ENCODE assay signal across 1 cellular context in the genomic region with DNA sequence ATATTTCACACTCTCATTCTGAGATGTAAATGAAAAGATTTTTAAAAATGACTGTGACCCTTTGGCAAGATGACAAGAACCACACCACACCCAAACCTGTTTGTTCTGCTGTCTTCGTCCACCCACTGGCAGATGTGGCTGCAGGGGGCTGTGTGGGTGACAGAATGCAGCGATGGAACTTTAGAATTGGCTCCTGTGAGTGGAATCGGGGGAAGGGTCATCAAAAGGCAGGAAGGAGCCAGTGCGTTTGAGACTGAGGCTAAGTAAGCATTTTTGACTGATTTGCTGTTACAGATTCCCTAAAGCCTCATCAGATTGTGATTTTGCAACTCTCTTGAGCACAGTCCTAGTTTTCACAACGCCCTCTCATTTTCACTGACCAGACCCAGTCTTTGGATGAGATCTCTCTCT.
TF ChIP-seq lines count a peak whose summit lies in the region.

No MANE protein-coding gene starts in this region.

TF ChIP-seq in GM12878, 131 proteins besides CTCF, POLR2A, EP300 and RAD21 (continued from another document):
- TF ChIP-seq, protein P1, sequence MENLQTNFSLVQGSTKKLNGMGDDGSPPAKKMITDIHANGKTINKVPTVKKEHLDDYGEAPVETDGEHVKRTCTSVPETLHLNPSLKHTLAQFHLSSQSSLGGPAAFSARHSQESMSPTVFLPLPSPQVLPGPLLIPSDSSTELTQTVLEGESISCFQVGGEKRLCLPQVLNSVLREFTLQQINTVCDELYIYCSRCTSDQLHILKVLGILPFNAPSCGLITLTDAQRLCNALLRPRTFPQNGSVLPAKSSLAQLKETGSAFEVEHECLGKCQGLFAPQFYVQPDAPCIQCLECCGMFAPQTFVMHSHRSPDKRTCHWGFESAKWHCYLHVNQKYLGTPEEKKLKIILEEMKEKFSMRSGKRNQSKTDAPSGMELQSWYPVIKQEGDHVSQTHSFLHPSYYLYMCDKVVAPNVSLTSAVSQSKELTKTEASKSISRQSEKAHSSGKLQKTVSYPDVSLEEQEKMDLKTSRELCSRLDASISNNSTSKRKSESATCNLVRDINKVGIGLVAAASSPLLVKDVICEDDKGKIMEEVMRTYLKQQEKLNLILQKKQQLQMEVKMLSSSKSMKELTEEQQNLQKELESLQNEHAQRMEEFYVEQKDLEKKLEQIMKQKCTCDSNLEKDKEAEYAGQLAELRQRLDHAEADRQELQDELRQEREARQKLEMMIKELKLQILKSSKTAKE (IDR thresholded peaks at IDR 0.05; ENCODE audit: low read depth, poor library complexity, severe bottlenecking): no peak
- TF ChIP-seq, protein P2, sequence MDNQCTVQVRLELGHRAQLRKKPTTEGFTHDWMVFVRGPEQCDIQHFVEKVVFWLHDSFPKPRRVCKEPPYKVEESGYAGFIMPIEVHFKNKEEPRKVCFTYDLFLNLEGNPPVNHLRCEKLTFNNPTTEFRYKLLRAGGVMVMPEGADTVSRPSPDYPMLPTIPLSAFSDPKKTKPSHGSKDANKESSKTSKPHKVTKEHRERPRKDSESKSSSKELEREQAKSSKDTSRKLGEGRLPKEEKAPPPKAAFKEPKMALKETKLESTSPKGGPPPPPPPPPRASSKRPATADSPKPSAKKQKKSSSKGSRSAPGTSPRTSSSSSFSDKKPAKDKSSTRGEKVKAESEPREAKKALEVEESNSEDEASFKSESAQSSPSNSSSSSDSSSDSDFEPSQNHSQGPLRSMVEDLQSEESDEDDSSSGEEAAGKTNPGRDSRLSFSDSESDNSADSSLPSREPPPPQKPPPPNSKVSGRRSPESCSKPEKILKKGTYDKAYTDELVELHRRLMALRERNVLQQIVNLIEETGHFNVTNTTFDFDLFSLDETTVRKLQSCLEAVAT (IDR thresholded peaks at IDR 0.05): no peak
- TF ChIP-seq MXI1 (IDR thresholded peaks at IDR 0.05; ENCODE audit: low read depth, low read length): no peak
- TF ChIP-seq, protein P3, sequence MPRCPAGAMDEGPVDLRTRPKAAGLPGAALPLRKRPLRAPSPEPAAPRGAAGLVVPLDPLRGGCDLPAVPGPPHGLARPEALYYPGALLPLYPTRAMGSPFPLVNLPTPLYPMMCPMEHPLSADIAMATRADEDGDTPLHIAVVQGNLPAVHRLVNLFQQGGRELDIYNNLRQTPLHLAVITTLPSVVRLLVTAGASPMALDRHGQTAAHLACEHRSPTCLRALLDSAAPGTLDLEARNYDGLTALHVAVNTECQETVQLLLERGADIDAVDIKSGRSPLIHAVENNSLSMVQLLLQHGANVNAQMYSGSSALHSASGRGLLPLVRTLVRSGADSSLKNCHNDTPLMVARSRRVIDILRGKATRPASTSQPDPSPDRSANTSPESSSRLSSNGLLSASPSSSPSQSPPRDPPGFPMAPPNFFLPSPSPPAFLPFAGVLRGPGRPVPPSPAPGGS (IDR thresholded peaks at IDR 0.05; ENCODE audit: borderline replicate concordance, insufficient read depth, low read depth, low read length, poor library complexity, severe bottlenecking): no peak
- TF ChIP-seq BMI1 (IDR thresholded peaks at IDR 0.05; ENCODE audit: borderline replicate concordance): no peak
- no peak for TF ChIP-seq RCOR1 (conservative IDR thresholded peaks at IDR 0.05; ENCODE audit: low read depth, low read length)
- TF ChIP-seq DPF2 (IDR thresholded peaks at IDR 0.05): peak; percentile 44; the same call in 1 of the 2 replicates
- no peak for TF ChIP-seq ESRRA (IDR thresholded peaks at IDR 0.05; ENCODE audit: low read length)
